In the genomic region with DNA sequence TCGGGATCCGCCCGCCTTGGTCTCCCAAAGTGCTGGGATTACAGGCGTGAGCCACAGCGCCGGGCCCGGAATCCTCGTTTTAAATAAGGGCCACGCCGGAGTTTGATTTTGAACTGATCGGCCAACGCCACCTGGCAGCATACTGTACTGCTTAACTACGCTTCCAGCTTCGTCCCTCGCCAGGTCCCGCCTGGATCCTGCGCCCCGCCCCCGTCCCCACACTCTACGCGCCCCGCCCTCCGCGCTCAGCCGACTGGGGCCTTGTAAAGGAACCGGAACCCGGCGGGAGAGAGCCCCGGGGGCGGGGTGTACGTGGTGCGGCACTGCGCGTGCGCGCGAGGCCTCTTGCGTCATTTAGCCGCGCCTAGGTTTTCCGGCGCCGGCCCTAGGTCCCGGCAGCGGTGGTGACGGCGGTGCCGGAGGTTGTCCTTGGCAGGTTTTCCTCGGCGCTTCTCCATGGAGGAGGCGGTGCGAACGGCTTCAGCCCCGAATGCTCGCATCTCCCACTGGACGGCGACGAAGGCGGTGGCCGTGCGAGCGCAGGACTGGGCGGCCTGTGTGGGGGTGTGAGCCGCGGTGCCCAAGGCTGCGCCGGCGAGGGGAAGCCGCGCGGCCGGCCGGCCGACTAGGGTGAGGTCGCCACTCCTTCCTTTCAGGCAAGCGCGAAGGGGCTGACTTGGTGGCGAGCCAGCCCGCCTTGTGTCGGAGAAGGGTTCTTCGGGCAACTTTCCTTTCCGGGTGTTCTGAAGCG, we compare ENCODE assay signal across 8 cellular contexts. TPM values are rescaled to one million over a fixed set of nuclear protein-coding genes. Genes with fewer than 3 reads are reported as not detected.
DNase-seq lines count a peak whose midpoint lies in the region; ATAC-seq and TF ChIP-seq lines count a peak whose summit lies in the region.

NIPA2 (plus strand) TSS at position 375 of the 751 bp plus-strand sequence. CDS start 13,066 bp downstream, outside the sequence.

- H3K27me3 ChIP-seq in left lung = no peaks in the 10 kb centered on the region

- peaks cover 5 to 36% of the 10 kb centered on the region in 2 donors for H3K4me1 ChIP-seq in left lung

- H3K27me3 Mint-ChIP-seq in dendritic cell treated with granulocyte-macrophage colony-stimulating factor and Interleukin-4, amounts not matched to agents 40 ng/mL and 50 ng/mL, for 4 days = no peaks in the 10 kb centered on the region

- TF ChIP-seq CTCF in left lung (IDR thresholded peaks at IDR 0.05) = no peak

- ATAC-seq in GM19372 (IDR thresholded peaks at IDR 0.05; ENCODE audit: low read depth, unreplicated experiment) = peak; percentile 81
- ATAC-seq in HG03558 (IDR thresholded peaks at IDR 0.05; ENCODE audit: extremely low read depth, unreplicated experiment) = peak; percentile 58
- ATAC-seq in left lung = peak; percentile 99

- no peaks in the 10 kb centered on the region for H3K9me3 ChIP-seq in left lung

- H3K9me3 Mint-ChIP-seq in dendritic cell treated with granulocyte-macrophage colony-stimulating factor and Interleukin-4, amounts not matched to agents 40 ng/mL and 50 ng/mL, for 4 days = no peaks in the 10 kb centered on the region

- peak within 1 kb of the TSS; percentile 95 for H3K27ac Mint-ChIP-seq in dendritic cell treated with granulocyte-macrophage colony-stimulating factor and Interleukin-4, amounts not matched to agents 40 ng/mL and 50 ng/mL, for 4 days

- peak within 1 kb of the TSS; percentile 92 for H3K4me3 Mint-ChIP-seq in dendritic cell treated with granulocyte-macrophage colony-stimulating factor and Interleukin-4, amounts not matched to agents 40 ng/mL and 50 ng/mL, for 4 days

- peaks cover 35% of the 10 kb centered on the region for H3K4me1 Mint-ChIP-seq in dendritic cell treated with granulocyte-macrophage colony-stimulating factor and Interleukin-4, amounts not matched to agents 40 ng/mL and 50 ng/mL, for 4 days (ENCODE audit: low read depth)

- H3K27ac ChIP-seq in left lung = peak within 1 kb of the TSS; percentile 92 to 99

- H3K36me3 ChIP-seq in left lung = peaks cover 0 to 11% of the 10 kb centered on the region in 2 donors

- DNase-seq in C1 segment of cervical spinal cord (lab: John Stamatoyannopoulos, UW) (peak; percentile 70 to 98 (median 95)), NCI-H748 treated with DMSO at 0.1 percent for 48 hours (lab: John Stamatoyannopoulos, UW) (peak; percentile 88), left lung (peak; percentile 98 to 99)
- peak; percentile 97 to 98 for DNase-seq in activated CD4-positive, alpha-beta T cell treated with anti-CD3 and anti-CD28 coated beads, Interleukin-2, amount 50 U/mL, for 24 hours (ENCODE audit: low read depth in 1 of 2, low spot score in 1 of 2)
- DNase-seq in stimulated activated CD4-positive, alpha-beta T cell treated with anti-CD3 and anti-CD28 coated beads, Interleukin-2, amount 100 ng/mL, for 48 hours = peak; percentile 99

- peak within 1 kb of the TSS; percentile 72 to 90 for H3K4me3 ChIP-seq in left lung

- intact Hi-C loops in dendritic cell treated with granulocyte-macrophage colony-stimulating factor and Interleukin-4, amounts not matched to agents 40 ng/mL and 50 ng/mL, for 4 days (cut with micrococcal nuclease) = loop anchor here (2.0 kb wide), 2 partner anchors 52 to 200 kb away; partner anchors contain the start of genes NIPA1 and TUBGCP5
- intact Hi-C loops in left lung (cut with DNase I) = loop anchor here in 1 of 2 donors (10.0 kb wide), 1 partner anchor 54 kb away; the partner anchor contains the start of gene NIPA1

- H3K36me3 Mint-ChIP-seq in dendritic cell treated with granulocyte-macrophage colony-stimulating factor and Interleukin-4, amounts not matched to agents 40 ng/mL and 50 ng/mL, for 4 days (ENCODE audit: low read depth) = peaks cover 47% of the 10 kb centered on the region

RNA-seq across cellular contexts. Expression of gene NIPA2, which starts in this region (rescaled TPM):
- total RNA-seq in left lung = 10 to 100 TPM; 52.9 to 69.0 TPM

Comparison
In these comparisons a context has a peak if more than half of its experiments do, and no peak if none do; other contexts are left out.
1. Peak in every context shown above with its lines: DNase-seq, ATAC-seq, H3K4me3 ChIP-seq and H3K27ac ChIP-seq.